ENCODE assay signal across 8 cellular contexts in the genomic region with DNA sequence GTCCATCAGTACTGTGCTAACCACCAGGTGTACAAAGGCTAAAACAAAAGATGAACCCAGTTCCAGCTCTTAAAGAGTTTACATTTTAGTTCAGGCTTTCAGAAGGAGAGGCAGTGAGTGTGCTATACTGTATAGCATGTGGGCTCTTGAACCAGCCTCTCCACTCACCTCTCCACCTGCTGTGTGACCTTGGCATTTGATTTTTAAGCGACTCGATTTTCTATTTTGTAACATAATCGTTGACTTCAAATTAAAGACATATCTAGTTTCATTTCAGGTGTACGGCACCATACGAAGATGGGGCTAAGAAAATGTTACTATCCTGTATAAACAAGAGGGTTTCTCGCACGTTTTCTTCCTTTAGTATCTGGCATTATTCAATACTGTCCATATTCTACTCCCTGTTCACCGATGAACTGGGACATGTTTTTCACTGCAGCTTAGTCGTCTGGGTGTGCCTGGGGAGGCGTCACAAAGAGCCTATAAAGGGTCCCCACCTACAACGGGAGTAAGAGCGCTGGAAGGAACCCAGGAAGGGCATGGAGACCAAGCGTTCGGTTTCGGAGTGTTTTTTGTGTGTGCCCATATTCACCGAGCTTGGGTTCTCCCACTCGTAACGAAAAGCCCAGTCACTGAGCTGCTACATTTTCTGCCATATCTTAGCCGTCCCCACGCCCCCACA. TPM values are rescaled to one million over a fixed set of nuclear protein-coding genes. Genes with fewer than 3 reads are reported as not detected.
DNase-seq lines count a peak whose midpoint lies in the region; ATAC-seq and TF ChIP-seq lines count a peak whose summit lies in the region.

No MANE protein-coding gene starts in this region.

- DNase-seq in DMS 273 treated with DMSO at 0.1 percent for 48 hours (lab: John Stamatoyannopoulos, UW) (peak; percentile 30), HL-60 (ENCODE audit: low read depth in 1 of 2, low spot score in 1 of 2) (peak in 1 of 2 experiments; percentile 24), RPMI8226 (peak; percentile 53), endothelial cell (ENCODE audit: low spot score) (no peak), naive B cell (peak; percentile 12), omental fat pad (ENCODE audit: low spot score) (no peak)
- DNase-seq in stimulated activated CD4-positive, alpha-beta T cell treated with anti-CD3 and anti-CD28 coated beads, Interleukin-1b, Interleukin-23, amount 100 ng/mL, for 48 hours = no peak

- ATAC-seq in GM21367 (IDR thresholded peaks at IDR 0.05; ENCODE audit: unreplicated experiment) = peak; percentile 14
- ATAC-seq in naive B cell (ENCODE audit: low read depth in 2 of 2) = no peak
- no peak for ATAC-seq in omental fat pad (ENCODE audit: low FRiP score)

- H3K27ac Mint-ChIP-seq in endothelial cell (ENCODE audit: unreplicated experiment) (peak overlapping the region; percentile 88), naive B cell (peak overlapping the region; percentile 97 to 100 (median 100))

- H3K9me3 Mint-ChIP-seq in endothelial cell (ENCODE audit: unreplicated experiment) (no peaks in the 10 kb centered on the region), naive B cell (peaks cover 0 to 2% (median 0%) of the 10 kb centered on the region in 7 donors)

- no peaks in the 10 kb centered on the region for H3K27me3 ChIP-seq in HL-60 (ENCODE audit: insufficient read depth, poor library complexity, severe bottlenecking)

- H3K4me3 ChIP-seq in HL-60 (replicated peaks; ENCODE audit: insufficient read depth, low read length) = peak overlapping the region; percentile 90

- H3K4me1 Mint-ChIP-seq in endothelial cell (ENCODE audit: unreplicated experiment) = peaks cover 31% of the 10 kb centered on the region
- H3K4me1 Mint-ChIP-seq in naive B cell = peaks cover 18 to 45% (median 22%) of the 10 kb centered on the region in 3 donors

- H3K4me3 Mint-ChIP-seq in endothelial cell (ENCODE audit: unreplicated experiment) (peak overlapping the region; percentile 96), naive B cell (peak overlapping the region; percentile 92 to 100 (median 98))

- H3K27me3 Mint-ChIP-seq in endothelial cell (ENCODE audit: unreplicated experiment) (peaks cover 4% of the 10 kb centered on the region), naive B cell (no peaks in the 10 kb centered on the region)

- H3K27ac ChIP-seq in HL-60 (replicated peaks) = peak overlapping the region; percentile 98

- H3K36me3 Mint-ChIP-seq in endothelial cell (ENCODE audit: low read depth, unreplicated experiment) = peaks cover 8% of the 10 kb centered on the region
- peaks cover 0 to 7% of the 10 kb centered on the region in 2 donors for H3K36me3 Mint-ChIP-seq in naive B cell

- TF ChIP-seq CTCF in HL-60 (IDR thresholded peaks at IDR 0.05; ENCODE audit: insufficient read depth, low read length) (no peak), endothelial cell (IDR thresholded peaks at IDR 0.05; ENCODE audit: unreplicated experiment) (no peak), omental fat pad (IDR thresholded peaks at IDR 0.05) (no peak)

RNA-seq across cellular contexts. Expression of a gene that starts 0.8 kb away (rescaled TPM):
- total RNA-seq in endothelial cell (ENCODE audit: unreplicated experiment) (98.2 TPM), omental fat pad (100 to 1,000 TPM in 2 of 4 donors, 10 to 100 TPM in 2; 80.4 to 159 (median 111) TPM)
- 100 to 1,000 TPM in 5 of 6 donors, 10 to 100 TPM in 1; 70.7 to 120 (median 105) TPM for polyA plus RNA-seq in naive B cell (ENCODE audit: low read depth in 6 of 6)

Comparison
In these comparisons a context has a peak if more than half of its experiments do, and no peak if none do; other contexts are left out.
1. DNase-seq: peak in DMS 273 treated with DMSO at 0.1 percent for 48 hours (single experiment), RPMI8226 (single experiment) and naive B cell (single experiment); none in endothelial cell (single experiment), stimulated activated CD4-positive, alpha-beta T cell treated with anti-CD3 and anti-CD28 coated beads, Interleukin-1b, Interleukin-23, amount 100 ng/mL, for 48 hours (single experiment) and omental fat pad (single experiment).